ENCODE assay signal across 1 cellular context in genomic region chr3:129428382-129429079, GRCh38.
A peak's percentile ranks its signal among the peaks of the same experiment; 100 is the strongest.
TF ChIP-seq lines count a peak whose summit lies in the region.

Gene EFCAB12, minus strand, starts transcription at chr3:129428636. Its CDS starts 148 bp downstream, at chr3:129428488.

TF ChIP-seq in HepG2, 621 proteins besides CTCF, POLR2A, EP300 and RAD21 (continued from another document and continues in another):
- TF ChIP-seq E2F1 (CRISPR knock-in tag; IDR thresholded peaks at IDR 0.05) (peak; percentile 78), ZNF451 (CRISPR knock-in tag; IDR thresholded peaks at IDR 0.05) (no peak), ZNF720 (CRISPR knock-in tag; IDR thresholded peaks at IDR 0.05) (no peak), BCL6 (CRISPR knock-in tag; IDR thresholded peaks at IDR 0.05) (no peak), FOXM1 (CRISPR knock-in tag; IDR thresholded peaks at IDR 0.05) (no peak), ZNF761 (CRISPR knock-in tag; conservative IDR thresholded peaks at IDR 0.05) (no peak), KDM6A (CRISPR knock-in tag; IDR thresholded peaks at IDR 0.05; ENCODE audit: low read depth) (no peak), ZFP90 (CRISPR knock-in tag; IDR thresholded peaks at IDR 0.05; ENCODE audit: borderline replicate concordance) (peak; percentile 44; the same call in 1 of the 2 replicates), ZFX (CRISPR knock-in tag; IDR thresholded peaks at IDR 0.05; ENCODE audit: low read depth) (peak; percentile 75), ATF6 (CRISPR knock-in tag; conservative IDR thresholded peaks at IDR 0.05) (no peak), PAWR (CRISPR knock-in tag; IDR thresholded peaks at IDR 0.05; ENCODE audit: borderline replicate concordance) (no peak), ISL2 (CRISPR knock-in tag; IDR thresholded peaks at IDR 0.05) (no peak), SALL1 (CRISPR knock-in tag; IDR thresholded peaks at IDR 0.05) (peak; percentile 36; the same call in 1 of the 2 replicates), ZNF543 (CRISPR knock-in tag; IDR thresholded peaks at IDR 0.05) (0 out of 2 replicates have a peak, but pooled peaks have one; percentile 39), ZNF20 (CRISPR knock-in tag; IDR thresholded peaks at IDR 0.05) (no peak), HNF4A (CRISPR knock-in tag; IDR thresholded peaks at IDR 0.05) (no peak), ZFP37 (CRISPR knock-in tag; IDR thresholded peaks at IDR 0.05; ENCODE audit: borderline replicate concordance) (peak; percentile 59; the same call in 1 of the 2 replicates), NR3C1 (CRISPR knock-in tag; IDR thresholded peaks at IDR 0.05) (no peak), ZNF275 (CRISPR knock-in tag; IDR thresholded peaks at IDR 0.05; ENCODE audit: borderline replicate concordance) (no peak), ZNF580 (CRISPR knock-in tag; IDR thresholded peaks at IDR 0.05; ENCODE audit: borderline replicate concordance, low read depth) (no peak), STAT6 (CRISPR knock-in tag; IDR thresholded peaks at IDR 0.05; ENCODE audit: borderline replicate concordance) (no peak), REXO4 (CRISPR knock-in tag; IDR thresholded peaks at IDR 0.05; ENCODE audit: borderline replicate concordance) (no peak), ZNF878 (CRISPR knock-in tag; IDR thresholded peaks at IDR 0.05) (no peak), KLF9 (CRISPR knock-in tag; IDR thresholded peaks at IDR 0.05; ENCODE audit: low read depth) (no peak), ZNF879 (CRISPR knock-in tag; IDR thresholded peaks at IDR 0.05) (no peak), ZNF496 (CRISPR knock-in tag; IDR thresholded peaks at IDR 0.05; ENCODE audit: insufficient replicate concordance) (no peak), IRF2 (CRISPR knock-in tag; IDR thresholded peaks at IDR 0.05) (no peak), ZBTB40 (IDR thresholded peaks at IDR 0.05) (no peak), ZBTB40 (CRISPR knock-in tag; IDR thresholded peaks at IDR 0.05) (no peak), HNRNPH1 (optimal IDR thresholded peaks at IDR 0.05; ENCODE audit: low read depth, low read length) (no peak), KAT2B (IDR thresholded peaks at IDR 0.05; ENCODE audit: borderline replicate concordance, low read depth, low read length) (no peak), ZNF430 (CRISPR knock-in tag; IDR thresholded peaks at IDR 0.05) (no peak), ZSCAN29 (CRISPR knock-in tag; conservative IDR thresholded peaks at IDR 0.05) (no peak), NR2F1 (CRISPR knock-in tag; IDR thresholded peaks at IDR 0.05) (no peak), DRAP1 (CRISPR knock-in tag; IDR thresholded peaks at IDR 0.05) (no peak), PBX3 (CRISPR knock-in tag; IDR thresholded peaks at IDR 0.05; ENCODE audit: borderline replicate concordance) (no peak), FOSL1 (CRISPR knock-in tag; IDR thresholded peaks at IDR 0.05; ENCODE audit: borderline replicate concordance) (no peak), SCMH1 (CRISPR knock-in tag; IDR thresholded peaks at IDR 0.05; ENCODE audit: borderline replicate concordance) (no peak), ZSCAN21 (CRISPR knock-in tag; IDR thresholded peaks at IDR 0.05; ENCODE audit: borderline replicate concordance) (no peak), CENPT (CRISPR knock-in tag; IDR thresholded peaks at IDR 0.05; ENCODE audit: low read depth) (no peak), E2F5 (CRISPR knock-in tag; conservative IDR thresholded peaks at IDR 0.05) (no peak), ZNF652 (CRISPR knock-in tag; IDR thresholded peaks at IDR 0.05; ENCODE audit: borderline replicate concordance, low read depth) (no peak), FOXA3 (CRISPR knock-in tag; IDR thresholded peaks at IDR 0.05) (no peak), RXRB (CRISPR knock-in tag; IDR thresholded peaks at IDR 0.05; ENCODE audit: borderline replicate concordance) (no peak), FLYWCH1 (CRISPR knock-in tag; IDR thresholded peaks at IDR 0.05) (no peak), NFIB (CRISPR knock-in tag; IDR thresholded peaks at IDR 0.05; ENCODE audit: borderline replicate concordance) (no peak), ZNF597 (CRISPR knock-in tag; IDR thresholded peaks at IDR 0.05) (no peak)
